Comparison of ENCODE assay signal across 8 cellular contexts in the genomic region with DNA sequence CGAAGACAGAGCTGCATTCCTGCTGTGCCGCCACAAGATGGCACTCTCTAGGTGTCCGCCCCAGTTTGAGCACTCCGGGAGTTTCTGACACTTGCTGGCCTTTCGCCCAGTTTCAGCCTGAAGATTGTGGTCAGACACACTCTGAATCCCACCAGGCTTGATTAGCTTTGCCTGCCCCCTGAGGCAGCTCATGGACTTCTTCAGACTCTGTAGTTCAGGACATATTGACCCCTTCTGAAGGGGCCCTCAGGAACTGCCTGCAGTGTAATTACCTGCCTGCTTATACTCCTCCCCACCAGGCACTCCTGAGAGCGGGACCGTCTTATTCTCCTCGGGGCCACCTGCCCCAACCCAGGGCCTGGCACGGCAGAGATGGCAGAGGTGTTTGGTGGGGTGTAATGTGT. TPM values are rescaled to one million over a fixed set of nuclear protein-coding genes. Genes with fewer than 3 reads are reported as not detected.
DNase-seq lines count a peak whose midpoint lies in the region; ATAC-seq and TF ChIP-seq lines count a peak whose summit lies in the region.

No MANE protein-coding gene starts in this region.

- intact Hi-C loops in CD4-positive, alpha-beta memory T cell (cut with micrococcal nuclease) = loop anchor here (1.0 kb wide), 1 partner anchor 66 kb away; no protein-coding TSS in a partner anchor
- intact Hi-C loops in PC-9 (cut with micrococcal nuclease; ENCODE audit: unreplicated experiment) = loop anchor here (2.0 kb wide), 1 partner anchor 57 kb away; no protein-coding TSS in a partner anchor

- H3K4me3 ChIP-seq in CD4-positive, alpha-beta memory T cell (ENCODE audit: low read length in 2 of 2) = no peak overlapping the region
- H3K4me3 ChIP-seq in PC-9 (no peak overlapping the region), foreskin fibroblast (ENCODE audit: low read depth in 1 of 2, low read length in 2 of 2) (peak overlapping the region in 1 of 2 donors; percentile 4), upper lobe of left lung (no peak overlapping the region)

- peak overlapping the region in 5 of 7 donors; percentile 7 to 82 (median 72) for H3K27ac Mint-ChIP-seq in CD4-positive, alpha-beta memory T cell
- H3K27ac Mint-ChIP-seq in activated T-helper 17 cell treated with anti-CD3 and anti-CD28 coated beads, Interleukin-2, amount 50 U/mL, for 72 hours = no peak overlapping the region

- WGBS in upper lobe of left lung, 2 donors = 21 to 22% methylated on average over 7 to 9 of the region's 9 CpGs

- no peak for TF ChIP-seq EP300 in upper lobe of left lung (IDR thresholded peaks at IDR 0.05)

- POLR2A ChIA-PET in CD4-positive, alpha-beta memory T cell (lab: Charles Lee; ENCODE audit: partially characterized antibody) = no interaction called here
- POLR2A ChIA-PET in PC-9 (lab: Charles Lee; ENCODE audit: unreplicated experiment) = interaction anchor here (0.6 kb wide), 1 partner anchor 577 kb away, joined by 6 read pairs; no protein-coding TSS in a partner anchor

- H3K36me3 Mint-ChIP-seq in CD4-positive, alpha-beta memory T cell = no peaks in the 10 kb centered on the region
- H3K36me3 Mint-ChIP-seq in activated T-helper 17 cell treated with anti-CD3 and anti-CD28 coated beads, Interleukin-2, amount 50 U/mL, for 72 hours (ENCODE audit: low read depth) = no peaks in the 10 kb centered on the region

- H2AFZ ChIP-seq in PC-9 = no peak overlapping the region

- peak overlapping the region; percentile 6 to 81 (median 54) for H3K4me3 Mint-ChIP-seq in CD4-positive, alpha-beta memory T cell
- no peak overlapping the region for H3K4me3 Mint-ChIP-seq in activated T-helper 17 cell treated with anti-CD3 and anti-CD28 coated beads, Interleukin-2, amount 50 U/mL, for 72 hours

- H3K27me3 Mint-ChIP-seq in CD4-positive, alpha-beta memory T cell = peaks cover 6 to 23% of the 10 kb centered on the region in 2 donors
- peaks cover 9% of the 10 kb centered on the region for H3K27me3 Mint-ChIP-seq in activated T-helper 17 cell treated with anti-CD3 and anti-CD28 coated beads, Interleukin-2, amount 50 U/mL, for 72 hours

- H4K20me1 ChIP-seq in PC-9 (ENCODE audit: insufficient read depth) = no peaks in the 10 kb centered on the region

- no peak overlapping the region for H3K4me2 ChIP-seq in PC-9

- peaks cover 9% of the 10 kb centered on the region for H3K4me1 ChIP-seq in CD4-positive, alpha-beta memory T cell (ENCODE audit: insufficient read depth, low read length)
- H3K4me1 ChIP-seq in PC-9 (replicated peaks; ENCODE audit: insufficient read depth) (no peaks in the 10 kb centered on the region), upper lobe of left lung (peaks cover 4 to 8% (median 7%) of the 10 kb centered on the region in 4 donors)

- no peaks in the 10 kb centered on the region for H3K36me3 ChIP-seq in CD4-positive, alpha-beta memory T cell (ENCODE audit: insufficient read depth, low read length)
- H3K36me3 ChIP-seq in PC-9 (ENCODE audit: low read depth) = no peaks in the 10 kb centered on the region
- no peaks in the 10 kb centered on the region for H3K36me3 ChIP-seq in upper lobe of left lung

- CTCF ChIA-PET in CD4-positive, alpha-beta memory T cell (lab: Charles Lee; ENCODE audit: partially characterized antibody) = interaction anchor here (0.6 to 8.0 kb wide), 26 partner anchors 8 to 1252 kb away, joined by 3 to 127 read pairs (median 4); a partner anchor contains a TSS
- CTCF ChIA-PET in PC-9 (lab: Charles Lee) = interaction anchor here (0.5 to 1.2 kb wide), 6 partner anchors 19 to 628 kb away, joined by 3 to 10 read pairs (median 4); no protein-coding TSS in a partner anchor

- H3F3A ChIP-seq in PC-9 (ENCODE audit: insufficient read depth, low read depth) = no peaks in the 10 kb centered on the region

- peak in 4 of 5 donors; percentile 42 to 48 (median 46) for DNase-seq in CD4-positive, alpha-beta memory T cell
- peak; percentile 77 for DNase-seq in HuH-7 (ENCODE audit: low spot score)
- peak in 1 of 2 experiments; percentile 56 for DNase-seq in PC-9
- peak; percentile 63 to 91 for DNase-seq in foreskin fibroblast
- DNase-seq in omental fat pad (ENCODE audit: low spot score) = peak; percentile 50
- DNase-seq in upper lobe of left lung = peak in 1 of 2 donors; percentile 75

- H3K9me2 ChIP-seq in PC-9 (ENCODE audit: insufficient read depth) = no peaks in the 10 kb centered on the region

- no peak overlapping the region for H3K27ac ChIP-seq in CD4-positive, alpha-beta memory T cell (ENCODE audit: low read depth, low read length)
- H3K27ac ChIP-seq in PC-9 (no peak overlapping the region), upper lobe of left lung (no peak overlapping the region)

- no peaks in the 10 kb centered on the region for H3K79me2 ChIP-seq in PC-9 (ENCODE audit: low read depth)

- TF ChIP-seq POLR2A in upper lobe of left lung (IDR thresholded peaks at IDR 0.05) = no peak

- ATAC-seq in GM19463 (IDR thresholded peaks at IDR 0.05; ENCODE audit: unreplicated experiment) (peak; percentile 86), omental fat pad (ENCODE audit: low FRiP score) (peak; percentile 68), upper lobe of left lung (ENCODE audit: low FRiP score in 2 of 2) (peak; percentile 81 to 89)
- ATAC-seq in activated T-helper 17 cell treated with anti-CD3 and anti-CD28 coated beads, Interleukin-2, amount 50 U/mL, for 72 hours (replicated peaks) = peak; percentile 74

- H3K27me3 ChIP-seq in CD4-positive, alpha-beta memory T cell (ENCODE audit: insufficient read depth, low read length) = no peaks in the 10 kb centered on the region
- H3K27me3 ChIP-seq in PC-9 (ENCODE audit: insufficient read depth, low read depth) (0 out of 2 replicates have a peak, but pooled peaks cover 5% of the 10 kb centered on the region), upper lobe of left lung (peaks cover 0 to 4% (median 0%) of the 10 kb centered on the region in 4 donors)

- H3K9me3 ChIP-seq in CD4-positive, alpha-beta memory T cell (ENCODE audit: control insufficient read depth in 1 of 2, low read length in 2 of 2) = no peaks in the 10 kb centered on the region
- H3K9me3 ChIP-seq in PC-9 (ENCODE audit: insufficient read depth, low read depth) = no peaks in the 10 kb centered on the region
- H3K9me3 ChIP-seq in upper lobe of left lung = no peaks in the 10 kb centered on the region

- TF ChIP-seq CTCF in PC-9 (conservative IDR thresholded peaks at IDR 0.05) (peak; percentile 79), foreskin fibroblast (IDR thresholded peaks at IDR 0.05; ENCODE audit: low read depth, low read length) (peak; percentile 85), omental fat pad (IDR thresholded peaks at IDR 0.05) (peak in 1 of 3 donors; percentile 10), upper lobe of left lung (IDR thresholded peaks at IDR 0.05) (peak; percentile 72 to 88 (median 82))

- BruUV-seq in PC-9 (replicated peaks; lab: Mats Ljungman, UMichigan) = no TSS peak

- peaks cover 8 to 12% (median 9%) of the 10 kb centered on the region in 4 donors for H3K4me1 Mint-ChIP-seq in CD4-positive, alpha-beta memory T cell
- H3K4me1 Mint-ChIP-seq in activated T-helper 17 cell treated with anti-CD3 and anti-CD28 coated beads, Interleukin-2, amount 50 U/mL, for 72 hours = no peaks in the 10 kb centered on the region

- no peaks in the 10 kb centered on the region for H3K9me3 Mint-ChIP-seq in CD4-positive, alpha-beta memory T cell
- no peaks in the 10 kb centered on the region for H3K9me3 Mint-ChIP-seq in activated T-helper 17 cell treated with anti-CD3 and anti-CD28 coated beads, Interleukin-2, amount 50 U/mL, for 72 hours

RNA-seq across cellular contexts. Expression of a gene that starts 46.2 kb away (rescaled TPM):
- 100 to 1,000 TPM; 317 to 330 TPM for total RNA-seq in CD4-positive, alpha-beta memory T cell
- polyA plus RNA-seq in CD4-positive, alpha-beta memory T cell = 100 to 1,000 TPM; 390 to 441 TPM
- total RNA-seq in PC-9 (2021) = 191 and 195 TPM in 2 replicates
- 100 to 1,000 TPM; 320 to 342 TPM for total RNA-seq in activated T-helper 17 cell treated with anti-CD3 and anti-CD28 coated beads, Interleukin-2, amount 50 U/mL, for 72 hours
- total RNA-seq in omental fat pad = 100 to 1,000 TPM; 140 to 157 (median 154) TPM
- total RNA-seq in upper lobe of left lung = 100 to 1,000 TPM; 135 to 321 (median 235) TPM

RNA-seq across cellular contexts. Expression of a gene that starts 47.7 kb away (rescaled TPM):
- total RNA-seq in CD4-positive, alpha-beta memory T cell = under 1 TPM; 0.26 to 0.36 TPM
- polyA plus RNA-seq in CD4-positive, alpha-beta memory T cell = under 1 TPM in 1 of 2 donors, not detected in 1; 0.15 TPM
- total RNA-seq in PC-9 (2021) (not detected in 2 replicates), omental fat pad (10 to 100 TPM in 3 of 4 donors, 1 to 10 TPM in 1; 8.9 to 24.4 (median 12.6) TPM), upper lobe of left lung (1 to 10 TPM; 2.6 to 9.1 (median 4.4) TPM)
- under 1 TPM; 0.28 to 0.50 TPM for total RNA-seq in activated T-helper 17 cell treated with anti-CD3 and anti-CD28 coated beads, Interleukin-2, amount 50 U/mL, for 72 hours
